1 cellular context compared by ENCODE assay signal in the genomic region with DNA sequence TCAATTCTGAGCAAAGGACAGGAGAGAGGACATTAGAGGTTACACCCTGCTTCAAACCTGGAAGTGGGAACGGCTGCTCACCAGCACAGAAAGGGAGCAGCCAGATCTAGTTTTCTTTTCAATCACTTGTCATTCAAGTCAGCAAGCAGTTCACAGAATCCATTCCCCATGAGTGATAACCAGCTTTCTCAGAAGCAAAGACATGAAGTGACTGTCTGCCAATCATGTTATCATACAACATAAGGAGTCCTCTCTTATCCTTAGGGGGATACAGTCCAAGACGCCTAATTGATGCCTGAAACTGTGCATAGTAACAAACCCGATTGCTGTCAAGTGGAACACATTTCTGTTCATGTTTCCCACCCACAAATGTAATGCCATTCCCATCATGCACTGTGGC.
A peak's percentile ranks its signal among the peaks of the same experiment; 100 is the strongest.
TF ChIP-seq lines count a peak whose summit lies in the region.

No MANE protein-coding gene starts in this region.

TF ChIP-seq in GM12878, 131 proteins besides CTCF, POLR2A, EP300 and RAD21 (continued from another document):
- TF ChIP-seq ATF3 (IDR thresholded peaks at IDR 0.05; ENCODE audit: borderline replicate concordance, extremely low read depth, low read depth, low read length) (no peak), SMAD5 (IDR thresholded peaks at IDR 0.05; ENCODE audit: low read depth) (no peak), ATF2 (IDR thresholded peaks at IDR 0.05; ENCODE audit: low read length) (peak; percentile 47; the same call in 1 of the 2 replicates), LARP7 (IDR thresholded peaks at IDR 0.05) (no peak), CHD2 (IDR thresholded peaks at IDR 0.05; ENCODE audit: borderline replicate concordance, low read depth, low read length) (no peak), ETV6 (conservative IDR thresholded peaks at IDR 0.05 in 1 of 2, IDR thresholded peaks at IDR 0.05 in 1 of 2; ENCODE audit: borderline replicate concordance in 1 of 2, low read depth in 1 of 2) (no peak), RUNX3 (IDR thresholded peaks at IDR 0.05; ENCODE audit: low read length) (0 out of 2 replicates have a peak, but pooled peaks have one; percentile 19), DPF2 (IDR thresholded peaks at IDR 0.05) (no peak), PKNOX1 (IDR thresholded peaks at IDR 0.05) (peak; percentile 79), TBL1XR1 (IDR thresholded peaks at IDR 0.05; ENCODE audit: low read depth, low read length) (no peak), SREBF1 (IDR thresholded peaks at IDR 0.05; ENCODE audit: low read length) (no peak), USF2 (IDR thresholded peaks at IDR 0.05; ENCODE audit: borderline replicate concordance, low read depth, low read length) (no peak), CBFB (IDR thresholded peaks at IDR 0.05; ENCODE audit: low read depth) (no peak)
- TF ChIP-seq, protein P1, sequence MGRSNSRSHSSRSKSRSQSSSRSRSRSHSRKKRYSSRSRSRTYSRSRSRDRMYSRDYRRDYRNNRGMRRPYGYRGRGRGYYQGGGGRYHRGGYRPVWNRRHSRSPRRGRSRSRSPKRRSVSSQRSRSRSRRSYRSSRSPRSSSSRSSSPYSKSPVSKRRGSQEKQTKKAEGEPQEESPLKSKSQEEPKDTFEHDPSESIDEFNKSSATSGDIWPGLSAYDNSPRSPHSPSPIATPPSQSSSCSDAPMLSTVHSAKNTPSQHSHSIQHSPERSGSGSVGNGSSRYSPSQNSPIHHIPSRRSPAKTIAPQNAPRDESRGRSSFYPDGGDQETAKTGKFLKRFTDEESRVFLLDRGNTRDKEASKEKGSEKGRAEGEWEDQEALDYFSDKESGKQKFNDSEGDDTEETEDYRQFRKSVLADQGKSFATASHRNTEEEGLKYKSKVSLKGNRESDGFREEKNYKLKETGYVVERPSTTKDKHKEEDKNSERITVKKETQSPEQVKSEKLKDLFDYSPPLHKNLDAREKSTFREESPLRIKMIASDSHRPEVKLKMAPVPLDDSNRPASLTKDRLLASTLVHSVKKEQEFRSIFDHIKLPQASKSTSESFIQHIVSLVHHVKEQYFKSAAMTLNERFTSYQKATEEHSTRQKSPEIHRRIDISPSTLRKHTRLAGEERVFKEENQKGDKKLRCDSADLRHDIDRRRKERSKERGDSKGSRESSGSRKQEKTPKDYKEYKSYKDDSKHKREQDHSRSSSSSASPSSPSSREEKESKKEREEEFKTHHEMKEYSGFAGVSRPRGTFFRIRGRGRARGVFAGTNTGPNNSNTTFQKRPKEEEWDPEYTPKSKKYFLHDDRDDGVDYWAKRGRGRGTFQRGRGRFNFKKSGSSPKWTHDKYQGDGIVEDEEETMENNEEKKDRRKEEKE (IDR thresholded peaks at IDR 0.05) = no peak
